In genomic region chr3:147943265-147943945, GRCh38 we compare ENCODE assay signal across 10 cellular contexts.
DNase-seq lines count a peak whose midpoint lies in the region; TF ChIP-seq lines count a peak whose summit lies in the region.
"Had no signal": no experiment of that assay in that cellular context is flagged by ENCODE, and none has a peak within 500 bp of the region (broad histone marks: within the 10 kb centered on the region; RNA-seq: fewer than 3 reads in every experiment).

No MANE protein-coding gene starts in this region.

- H3K9me3 ChIP-seq in MG63, result no peaks in the 10 kb centered on the region

- no peak overlapping the region for H3K4me3 ChIP-seq in MG63
- H3K4me3 ChIP-seq in dorsolateral prefrontal cortex, result no peak overlapping the region

- H3K9me3 Mint-ChIP-seq in nephron progenitor cell, result no peaks in the 10 kb centered on the region
- peaks cover 8% of the 10 kb centered on the region for H3K9me3 Mint-ChIP-seq in activated T-helper 2 cell treated with anti-CD3 and anti-CD28 coated beads, Interferon-gamma antibody, Interleukin-2, Interleukin-4, amounts not matched to agents 10 μg/mL and 5 μg/mL and 100 μg/mL, durations not matched to agents 14 hours and 24 hours and 36 hours
- H3K9me3 Mint-ChIP-seq: stimulated activated naive CD8-positive, alpha-beta T cell treated with anti-CD3 and anti-CD28 coated beads, Interleukin-15, Interleukin-2, amounts not matched to agents 100 ng/mL and 50 ng/mL, for 24 hours had no signal

- DNase-seq in AG08395 (ENCODE audit: low spot score), result peak; percentile 74
- DNase-seq in MG63, result peak; percentile 66
- no peak for DNase-seq in dorsolateral prefrontal cortex
- DNase-seq in nephron progenitor cell, result no peak
- no peak for DNase-seq in activated T-helper 2 cell treated with anti-CD3 and anti-CD28 coated beads, Interferon-gamma antibody, Interleukin-2, Interleukin-4, amounts not matched to agents 10 μg/mL and 5 μg/mL and 100 μg/mL, durations not matched to agents 14 hours and 24 hours and 36 hours (ENCODE audit: low spot score)
- no peak for DNase-seq in activated CD8-positive, alpha-beta memory T cell treated with anti-CD3 and anti-CD28 coated beads, Interleukin-2, amount 50 U/mL, for 4 hours
- DNase-seq in germinal center (ENCODE audit: low spot score), result no peak
- DNase-seq in NCI-H2227 treated with DMSO at 0.1 percent for 48 hours (lab: John Stamatoyannopoulos, UW), result no peak
- DNase-seq: CD4-positive, CD25-positive, alpha-beta regulatory T cell had no signal

- peaks cover 4% of the 10 kb centered on the region for H3K27me3 Mint-ChIP-seq in nephron progenitor cell (ENCODE audit: low read depth, poor library complexity)
- H3K27me3 Mint-ChIP-seq in activated T-helper 2 cell treated with anti-CD3 and anti-CD28 coated beads, Interferon-gamma antibody, Interleukin-2, Interleukin-4, amounts not matched to agents 10 μg/mL and 5 μg/mL and 100 μg/mL, durations not matched to agents 14 hours and 24 hours and 36 hours (ENCODE audit: low read depth), result no peaks in the 10 kb centered on the region
- H3K27me3 Mint-ChIP-seq: CD4-positive, CD25-positive, alpha-beta regulatory T cell; stimulated activated naive CD8-positive, alpha-beta T cell treated with anti-CD3 and anti-CD28 coated beads, Interleukin-15, Interleukin-2, amounts not matched to agents 100 ng/mL and 50 ng/mL, for 24 hours had no signal

- H3K27ac Mint-ChIP-seq in nephron progenitor cell, result peak overlapping the region; percentile 50
- H3K27ac Mint-ChIP-seq in activated T-helper 2 cell treated with anti-CD3 and anti-CD28 coated beads, Interferon-gamma antibody, Interleukin-2, Interleukin-4, amounts not matched to agents 10 μg/mL and 5 μg/mL and 100 μg/mL, durations not matched to agents 14 hours and 24 hours and 36 hours, result no peak overlapping the region
- H3K27ac Mint-ChIP-seq: CD4-positive, CD25-positive, alpha-beta regulatory T cell; stimulated activated naive CD8-positive, alpha-beta T cell treated with anti-CD3 and anti-CD28 coated beads, Interleukin-15, Interleukin-2, amounts not matched to agents 100 ng/mL and 50 ng/mL, for 24 hours had no signal

- peaks cover 38% of the 10 kb centered on the region for H3K4me1 Mint-ChIP-seq in nephron progenitor cell
- H3K4me1 Mint-ChIP-seq in activated T-helper 2 cell treated with anti-CD3 and anti-CD28 coated beads, Interferon-gamma antibody, Interleukin-2, Interleukin-4, amounts not matched to agents 10 μg/mL and 5 μg/mL and 100 μg/mL, durations not matched to agents 14 hours and 24 hours and 36 hours (ENCODE audit: low read depth), result no peaks in the 10 kb centered on the region
- H3K4me1 Mint-ChIP-seq: CD4-positive, CD25-positive, alpha-beta regulatory T cell had no signal

- TF ChIP-seq CTCF in dorsolateral prefrontal cortex (IDR thresholded peaks at IDR 0.05 in 54 of 56, conservative IDR thresholded peaks at IDR 0.05 in 2 of 56; ENCODE audit: low read depth in 1 of 56, partially characterized antibody in 56 of 56), result no peak
- TF ChIP-seq CTCF in nephron progenitor cell (IDR thresholded peaks at IDR 0.05), result no peak

- H3K27me3 ChIP-seq in MG63 (no peaks in the 10 kb centered on the region), dorsolateral prefrontal cortex (no peaks in the 10 kb centered on the region)

- H3K36me3 Mint-ChIP-seq in nephron progenitor cell (ENCODE audit: low read depth), result no peaks in the 10 kb centered on the region
- H3K36me3 Mint-ChIP-seq in activated T-helper 2 cell treated with anti-CD3 and anti-CD28 coated beads, Interferon-gamma antibody, Interleukin-2, Interleukin-4, amounts not matched to agents 10 μg/mL and 5 μg/mL and 100 μg/mL, durations not matched to agents 14 hours and 24 hours and 36 hours (ENCODE audit: low read depth), result no peaks in the 10 kb centered on the region
- H3K36me3 Mint-ChIP-seq: CD4-positive, CD25-positive, alpha-beta regulatory T cell had no signal

- H3K27ac ChIP-seq in dorsolateral prefrontal cortex, result peak overlapping the region in 56 of 59 donors; percentile 8 to 95 (median 78)

- intact Hi-C loops in dorsolateral prefrontal cortex (cut with DNase I), result loop anchor here (5.0 to 10.0 kb wide), 4 partner anchors 71 to 551 kb away; partner anchors contain the start of genes ZIC1 (in 1 of the 2) and ZIC4 (in 1 of the 2)
- intact Hi-C loops in activated T-helper 2 cell treated with anti-CD3 and anti-CD28 coated beads, Interferon-gamma antibody, Interleukin-2, Interleukin-4, amounts not matched to agents 10 μg/mL and 5 μg/mL and 100 μg/mL, durations not matched to agents 14 hours and 24 hours and 36 hours (cut with micrococcal nuclease), result no loop called here

- no peaks in the 10 kb centered on the region for H3K36me3 ChIP-seq in MG63

- no peak overlapping the region for H3K4me3 Mint-ChIP-seq in nephron progenitor cell
- H3K4me3 Mint-ChIP-seq in activated T-helper 2 cell treated with anti-CD3 and anti-CD28 coated beads, Interferon-gamma antibody, Interleukin-2, Interleukin-4, amounts not matched to agents 10 μg/mL and 5 μg/mL and 100 μg/mL, durations not matched to agents 14 hours and 24 hours and 36 hours (ENCODE audit: low read depth), result no peak overlapping the region
- H3K4me3 Mint-ChIP-seq: CD4-positive, CD25-positive, alpha-beta regulatory T cell; stimulated activated naive CD8-positive, alpha-beta T cell treated with anti-CD3 and anti-CD28 coated beads, Interleukin-15, Interleukin-2, amounts not matched to agents 100 ng/mL and 50 ng/mL, for 24 hours had no signal

Comparison
In these comparisons a context has a peak if more than half of its experiments do, and no peak if none do; other contexts are left out.
1. DNase-seq: peak in AG08395 (single experiment) and MG63 (single experiment); none in dorsolateral prefrontal cortex (0 of 10), nephron progenitor cell (single experiment), activated T-helper 2 cell treated with anti-CD3 and anti-CD28 coated beads, Interferon-gamma antibody, Interleukin-2, Interleukin-4, amounts not matched to agents 10 μg/mL and 5 μg/mL and 100 μg/mL, durations not matched to agents 14 hours and 24 hours and 36 hours (single experiment), activated CD8-positive, alpha-beta memory T cell treated with anti-CD3 and anti-CD28 coated beads, Interleukin-2, amount 50 U/mL, for 4 hours (single experiment), germinal center (single experiment) and NCI-H2227 treated with DMSO at 0.1 percent for 48 hours (single experiment).